In genomic region chr3:114863848-114864247, GRCh38 we compare ENCODE assay signal across 11 cellular contexts.
A peak's percentile ranks its signal among the peaks of the same experiment; 100 is the strongest.
DNase-seq lines count a peak whose midpoint lies in the region; ATAC-seq and TF ChIP-seq lines count a peak whose summit lies in the region.
"Had no signal": no experiment of that assay in that cellular context is flagged by ENCODE, and none has a peak within 500 bp of the region (broad histone marks: within the 10 kb centered on the region; RNA-seq: fewer than 3 reads in every experiment).

No MANE protein-coding gene starts in this region.

- DNase-seq in CD4-positive, alpha-beta memory T cell: no peak
- peak; percentile 5 for DNase-seq in GM20000 (ENCODE audit: low spot score)
- DNase-seq in activated naive CD8-positive, alpha-beta T cell treated with anti-CD3 and anti-CD28 coated beads, Interleukin-2, amount 10 ng/mL, durations not matched to agents 7 days and 5 days: no peak
- DNase-seq in natural killer cell: no peak
- no peak for DNase-seq in activated effector memory CD4-positive, alpha-beta T cell treated with Interleukin-2 at 50 U/mL for 16 hours
- DNase-seq in pons (ENCODE audit: low spot score): no peak
- no peak for DNase-seq in stimulated activated naive CD4-positive, alpha-beta T cell treated with Interleukin-2 at 50 U/mL for 16 hours (lab: John Stamatoyannopoulos, UW)
- DNase-seq: colonic mucosa, NCI-H2081 treated with DMSO at 0.1 percent for 48 hours had no signal

- H3K4me3 ChIP-seq in CD4-positive, alpha-beta memory T cell (ENCODE audit: low read length in 2 of 2): peak overlapping the region in 1 of 2 donors; percentile 10
- H3K4me3 ChIP-seq: colonic mucosa had no signal

- TF ChIP-seq CTCF in GM20000 (IDR thresholded peaks at IDR 0.05; ENCODE audit: extremely low read depth, missing control alignments) (no peak), natural killer cell (IDR thresholded peaks at IDR 0.05) (no peak)

- H3K4me1 ChIP-seq in CD4-positive, alpha-beta memory T cell (ENCODE audit: insufficient read depth, low read length): peaks cover 12% of the 10 kb centered on the region
- H3K4me1 ChIP-seq: colonic mucosa had no signal

- H3K9me3 ChIP-seq in CD4-positive, alpha-beta memory T cell (ENCODE audit: control insufficient read depth in 1 of 2, low read length in 2 of 2): no peaks in the 10 kb centered on the region
- H3K9me3 ChIP-seq: colonic mucosa had no signal

- ATAC-seq in activated naive CD8-positive, alpha-beta T cell treated with anti-CD3 and anti-CD28 coated beads, Interleukin-2, amount 10 ng/mL, durations not matched to agents 7 days and 5 days (ENCODE audit: low read depth): no peak
- ATAC-seq in natural killer cell (peak in 2 of 3 donors; percentile 48 to 64), GM18909 (IDR thresholded peaks at IDR 0.05; ENCODE audit: poor library complexity, unreplicated experiment) (no peak)

- intact Hi-C loops in CD4-positive, alpha-beta memory T cell (cut with micrococcal nuclease): no loop called here
- intact Hi-C loops in natural killer cell (cut with micrococcal nuclease): loop anchor here (5.0 kb wide), 1 partner anchor 57 kb away; no protein-coding TSS in a partner anchor

- H3K27me3 Mint-ChIP-seq in CD4-positive, alpha-beta memory T cell: no peaks in the 10 kb centered on the region
- H3K27me3 Mint-ChIP-seq in activated naive CD8-positive, alpha-beta T cell treated with anti-CD3 and anti-CD28 coated beads, Interleukin-2, amount 10 ng/mL, durations not matched to agents 7 days and 5 days: no peaks in the 10 kb centered on the region
- H3K27me3 Mint-ChIP-seq in natural killer cell (ENCODE audit: low read depth in 2 of 2): no peaks in the 10 kb centered on the region

- H3K9me3 Mint-ChIP-seq in CD4-positive, alpha-beta memory T cell: no peaks in the 10 kb centered on the region
- H3K9me3 Mint-ChIP-seq in activated naive CD8-positive, alpha-beta T cell treated with anti-CD3 and anti-CD28 coated beads, Interleukin-2, amount 10 ng/mL, durations not matched to agents 7 days and 5 days: peaks cover 1% of the 10 kb centered on the region
- H3K9me3 Mint-ChIP-seq in natural killer cell: no peaks in the 10 kb centered on the region
- H3K9me3 Mint-ChIP-seq: neural crest cell had no signal

- POLR2A ChIA-PET in CD4-positive, alpha-beta memory T cell (lab: Charles Lee; ENCODE audit: partially characterized antibody): no interaction called here
- POLR2A ChIA-PET in activated naive CD8-positive, alpha-beta T cell treated with anti-CD3 and anti-CD28 coated beads, Interleukin-2, amount 10 ng/mL, durations not matched to agents 7 days and 5 days (lab: Charles Lee): no interaction called here

- H3K27me3 ChIP-seq in CD4-positive, alpha-beta memory T cell (ENCODE audit: insufficient read depth, low read length): no peaks in the 10 kb centered on the region
- H3K27me3 ChIP-seq: colonic mucosa had no signal

- CTCF ChIA-PET in CD4-positive, alpha-beta memory T cell (lab: Charles Lee; ENCODE audit: partially characterized antibody): interaction anchor here (1.1 kb wide), 1 partner anchor 11 kb away, joined by 3 read pairs; no protein-coding TSS in a partner anchor

- H3K4me3 Mint-ChIP-seq in CD4-positive, alpha-beta memory T cell: peak overlapping the region; percentile 23 to 81 (median 71)
- H3K4me3 Mint-ChIP-seq in activated naive CD8-positive, alpha-beta T cell treated with anti-CD3 and anti-CD28 coated beads, Interleukin-2, amount 10 ng/mL, durations not matched to agents 7 days and 5 days: peak overlapping the region; percentile 80
- peak overlapping the region; percentile 85 for H3K4me3 Mint-ChIP-seq in natural killer cell
- H3K4me3 Mint-ChIP-seq: neural crest cell had no signal

- no peak overlapping the region for H3K27ac ChIP-seq in CD4-positive, alpha-beta memory T cell (ENCODE audit: low read depth, low read length)
- H3K27ac ChIP-seq: colonic mucosa had no signal

- H3K36me3 Mint-ChIP-seq in CD4-positive, alpha-beta memory T cell: peaks cover 0 to 11% of the 10 kb centered on the region in 2 donors
- H3K36me3 Mint-ChIP-seq in activated naive CD8-positive, alpha-beta T cell treated with anti-CD3 and anti-CD28 coated beads, Interleukin-2, amount 10 ng/mL, durations not matched to agents 7 days and 5 days: peaks cover 2% of the 10 kb centered on the region
- H3K36me3 Mint-ChIP-seq in natural killer cell: no peaks in the 10 kb centered on the region

- H3K4me1 Mint-ChIP-seq in CD4-positive, alpha-beta memory T cell: peaks cover 26 to 38% (median 34%) of the 10 kb centered on the region in 4 donors
- H3K4me1 Mint-ChIP-seq in activated naive CD8-positive, alpha-beta T cell treated with anti-CD3 and anti-CD28 coated beads, Interleukin-2, amount 10 ng/mL, durations not matched to agents 7 days and 5 days: peaks cover 15% of the 10 kb centered on the region
- H3K4me1 Mint-ChIP-seq in natural killer cell: peaks cover 16 to 29% of the 10 kb centered on the region in 2 donors
- H3K4me1 Mint-ChIP-seq: neural crest cell had no signal

- H3K36me3 ChIP-seq in CD4-positive, alpha-beta memory T cell (ENCODE audit: insufficient read depth, low read length): no peaks in the 10 kb centered on the region
- H3K36me3 ChIP-seq: colonic mucosa had no signal

- peak overlapping the region in 6 of 7 donors; percentile 5 to 79 (median 40) for H3K27ac Mint-ChIP-seq in CD4-positive, alpha-beta memory T cell
- H3K27ac Mint-ChIP-seq in activated naive CD8-positive, alpha-beta T cell treated with anti-CD3 and anti-CD28 coated beads, Interleukin-2, amount 10 ng/mL, durations not matched to agents 7 days and 5 days: peak overlapping the region; percentile 81
- peak overlapping the region; percentile 86 to 90 for H3K27ac Mint-ChIP-seq in natural killer cell

Comparison
In these comparisons a context has a peak if more than half of its experiments do, and no peak if none do; other contexts are left out.
1. ATAC-seq: peak in natural killer cell (2 of 3); none in activated naive CD8-positive, alpha-beta T cell treated with anti-CD3 and anti-CD28 coated beads, Interleukin-2, amount 10 ng/mL, durations not matched to agents 7 days and 5 days (single experiment) and GM18909 (single experiment).
2. Peak in every context shown above with its lines, with median percentiles within 50 percentile points of each other: H3K27ac Mint-ChIP-seq and H3K4me3 Mint-ChIP-seq.